11 cellular contexts compared by ENCODE assay signal in the genomic region with DNA sequence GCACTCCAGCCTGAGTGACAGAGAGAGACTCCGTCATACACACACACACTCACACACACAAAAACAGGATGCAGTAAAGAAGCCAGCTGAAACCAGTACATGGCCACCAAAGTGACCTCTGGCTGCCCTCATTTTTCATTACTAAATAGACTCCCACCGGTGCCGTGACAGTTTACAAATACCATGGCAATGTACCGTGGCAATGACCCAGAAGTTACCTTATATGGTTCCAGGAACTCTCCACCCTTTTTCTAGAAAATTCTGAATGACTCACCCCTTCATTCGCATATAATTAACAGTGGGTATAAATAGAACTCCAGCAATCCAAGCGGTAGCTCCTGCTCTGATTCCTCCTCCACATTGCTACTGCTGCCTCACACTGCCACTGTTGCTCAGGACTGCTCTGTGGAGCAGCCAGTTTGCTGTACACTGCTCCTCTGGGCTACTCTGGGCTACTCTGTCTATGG. TPM values are rescaled to one million over a fixed set of nuclear protein-coding genes. Genes with fewer than 3 reads are reported as not detected.
DNase-seq lines count a peak whose midpoint lies in the region; ATAC-seq and TF ChIP-seq lines count a peak whose summit lies in the region.
"Had no signal": no experiment of that assay in that cellular context is flagged by ENCODE, and none has a peak within 500 bp of the region (broad histone marks: within the 10 kb centered on the region; RNA-seq: fewer than 3 reads in every experiment).

No MANE protein-coding gene starts in this region.

- no peak overlapping the region for H3K27ac ChIP-seq in Panc1 (ENCODE audit: low read length)
- H3K27ac ChIP-seq in CD4-positive, alpha-beta memory T cell (ENCODE audit: low read depth, low read length), result no peak overlapping the region

- no peaks in the 10 kb centered on the region for H3K36me3 ChIP-seq in Panc1 (ENCODE audit: control insufficient read depth, insufficient read depth, low read length)
- no peaks in the 10 kb centered on the region for H3K36me3 ChIP-seq in CD4-positive, alpha-beta memory T cell (ENCODE audit: insufficient read depth, low read length)

- peaks cover 9% of the 10 kb centered on the region for H3K27me3 Mint-ChIP-seq in nephron progenitor cell (ENCODE audit: low read depth, poor library complexity)
- peaks cover 15 to 20% of the 10 kb centered on the region in 2 donors for H3K27me3 Mint-ChIP-seq in CD4-positive, alpha-beta memory T cell

- CTCF ChIA-PET in Panc1 (lab: Charles Lee), result no interaction called here
- CTCF ChIA-PET in CD4-positive, alpha-beta memory T cell (lab: Charles Lee; ENCODE audit: partially characterized antibody), result interaction anchor here (1.0 kb wide), 1 partner anchor 13 kb away, joined by 4 read pairs; no protein-coding TSS in a partner anchor

- no peaks in the 10 kb centered on the region for H3K9me3 Mint-ChIP-seq in nephron progenitor cell
- no peaks in the 10 kb centered on the region for H3K9me3 Mint-ChIP-seq in CD4-positive, alpha-beta memory T cell
- H3K9me3 Mint-ChIP-seq: activated naive CD4-positive, alpha-beta T cell treated with anti-CD3 and anti-CD28 coated beads for 36 hours; T-cell had no signal

- H3K36me3 Mint-ChIP-seq in nephron progenitor cell (ENCODE audit: low read depth), result no peaks in the 10 kb centered on the region
- no peaks in the 10 kb centered on the region for H3K36me3 Mint-ChIP-seq in CD4-positive, alpha-beta memory T cell
- H3K36me3 Mint-ChIP-seq: T-cell had no signal

- H3K4me1 Mint-ChIP-seq in nephron progenitor cell, result peaks cover 38% of the 10 kb centered on the region
- H3K4me1 Mint-ChIP-seq in CD4-positive, alpha-beta memory T cell, result no peaks in the 10 kb centered on the region
- H3K4me1 Mint-ChIP-seq: T-cell had no signal

- peaks cover 4% of the 10 kb centered on the region; the same call in 1 of the 2 replicates for H3K27me3 ChIP-seq in Panc1 (ENCODE audit: control insufficient read depth, insufficient read depth, low read length)
- no peaks in the 10 kb centered on the region for H3K27me3 ChIP-seq in CD4-positive, alpha-beta memory T cell (ENCODE audit: insufficient read depth, low read length)

- no peaks in the 10 kb centered on the region for H3K9me3 ChIP-seq in Panc1 (ENCODE audit: control insufficient read depth, insufficient read depth, low read depth, low read length)
- H3K9me3 ChIP-seq in CD4-positive, alpha-beta memory T cell (ENCODE audit: control insufficient read depth in 1 of 2, low read length in 2 of 2), result no peaks in the 10 kb centered on the region

- BruUV-seq in Panc1 (replicated peaks; lab: Mats Ljungman, UMichigan), result no TSS peak

- TF ChIP-seq CTCF in AG09319 (IDR thresholded peaks at IDR 0.05; ENCODE audit: low read depth, low read length), result no peak; the same call in 1 of the 2 replicates
- no peak for TF ChIP-seq CTCF in Panc1 (IDR thresholded peaks at IDR 0.05)
- peak; percentile 27 for TF ChIP-seq CTCF in fibroblast of pulmonary artery (IDR thresholded peaks at IDR 0.05; ENCODE audit: low read length, missing control alignments)
- no peak for TF ChIP-seq CTCF in nephron progenitor cell (IDR thresholded peaks at IDR 0.05)

- POLR2A ChIA-PET in Panc1 (lab: Charles Lee), result no interaction called here
- POLR2A ChIA-PET in CD4-positive, alpha-beta memory T cell (lab: Charles Lee; ENCODE audit: partially characterized antibody), result no interaction called here

- H3K4me3 Mint-ChIP-seq in nephron progenitor cell, result no peak overlapping the region
- no peak overlapping the region for H3K4me3 Mint-ChIP-seq in CD4-positive, alpha-beta memory T cell
- H3K4me3 Mint-ChIP-seq: activated naive CD4-positive, alpha-beta T cell treated with anti-CD3 and anti-CD28 coated beads for 36 hours; T-cell had no signal

- intact Hi-C loops in Panc1 (cut with micrococcal nuclease; ENCODE audit: unreplicated experiment), result no loop called here
- intact Hi-C loops in CD4-positive, alpha-beta memory T cell (cut with micrococcal nuclease), result no loop called here

- peak overlapping the region; percentile 43 for H3K27ac Mint-ChIP-seq in nephron progenitor cell
- H3K27ac Mint-ChIP-seq in CD4-positive, alpha-beta memory T cell, result peak overlapping the region in 1 of 7 donors; percentile 36
- H3K27ac Mint-ChIP-seq: activated naive CD4-positive, alpha-beta T cell treated with anti-CD3 and anti-CD28 coated beads for 36 hours; T-cell had no signal

- in situ Hi-C loops in Panc1 (cut with HindIII; ENCODE audit: low pct_unique_long_range_greater_than_20kb, low sequenced_read_pairs), result no loop called here

- no peaks in the 10 kb centered on the region for H3K4me1 ChIP-seq in Panc1 (ENCODE audit: control insufficient read depth, insufficient read depth, low read length)
- H3K4me1 ChIP-seq in CD4-positive, alpha-beta memory T cell (ENCODE audit: insufficient read depth, low read length), result no peaks in the 10 kb centered on the region

- no peak overlapping the region for H3K4me3 ChIP-seq in Panc1 (ENCODE audit: low read depth in 2 of 2, low read length in 2 of 2)
- H3K4me3 ChIP-seq in fibroblast of pulmonary artery (replicated peaks; ENCODE audit: low read depth, low read length), result no peak overlapping the region
- no peak overlapping the region for H3K4me3 ChIP-seq in CD4-positive, alpha-beta memory T cell (ENCODE audit: low read length in 2 of 2)

- peak; percentile 90 for DNase-seq in AG09319 (ENCODE audit: extremely low read depth, low read depth)
- DNase-seq in Panc1 (ENCODE audit: low read depth, low spot score), result no peak
- DNase-seq in fibroblast of pulmonary artery (ENCODE audit: low read depth), result peak; percentile 96
- no peak for DNase-seq in nephron progenitor cell
- DNase-seq in NCI-H2171 treated with DMSO at 0.1 percent for 48 hours (lab: John Stamatoyannopoulos, UW), result no peak
- no peak for DNase-seq in CD4-positive, alpha-beta memory T cell
- no peak for DNase-seq in activated CD4-positive, alpha-beta T cell treated with anti-CD3 and anti-CD28 coated beads, Interleukin-2, amount 50 U/mL, for 48 hours
- DNase-seq: activated naive CD4-positive, alpha-beta T cell treated with anti-CD3 and anti-CD28 coated beads for 36 hours; DMS153; T-cell had no signal

- ATAC-seq in Panc1, result 0 out of 2 replicates have a peak, but pooled peaks have one; percentile 56
- no peak for ATAC-seq in GM21529 (IDR thresholded peaks at IDR 0.05; ENCODE audit: unreplicated experiment)
- ATAC-seq: T-cell had no signal

RNA-seq across cellular contexts. Expression of gene SNX5, which starts 57.7 kb away (rescaled TPM):
- total RNA-seq in Panc1 (2021; ENCODE audit: unreplicated experiment), result 90.8 TPM
- 54.6 TPM for polyA plus RNA-seq in Panc1 (2012; ENCODE audit: insufficient read length)
- 10 to 100 TPM; 81.5 to 81.6 TPM for total RNA-seq in CD4-positive, alpha-beta memory T cell
- 10 to 100 TPM; 96.3 to 96.5 TPM for polyA plus RNA-seq in CD4-positive, alpha-beta memory T cell

RNA-seq across cellular contexts. Expression of gene MGME1, which starts 58.0 kb away (rescaled TPM):
- total RNA-seq in Panc1 (2021; ENCODE audit: unreplicated experiment), result 27.0 TPM
- polyA plus RNA-seq in Panc1 (2012; ENCODE audit: insufficient read length), result 19.1 TPM
- 10 to 100 TPM; 15.4 to 16.5 TPM for total RNA-seq in CD4-positive, alpha-beta memory T cell
- 10 to 100 TPM in 1 of 2 donors, 1 to 10 TPM in 1; 7.4 to 17.0 TPM for polyA plus RNA-seq in CD4-positive, alpha-beta memory T cell

Comparison
In these comparisons a context has a peak if more than half of its experiments do, and no peak if none do; other contexts are left out.
1. DNase-seq: peak in AG09319 (single experiment) and fibroblast of pulmonary artery (single experiment); none in Panc1 (single experiment), nephron progenitor cell (single experiment), NCI-H2171 treated with DMSO at 0.1 percent for 48 hours (single experiment), CD4-positive, alpha-beta memory T cell (0 of 5) and activated CD4-positive, alpha-beta T cell treated with anti-CD3 and anti-CD28 coated beads, Interleukin-2, amount 50 U/mL, for 48 hours (0 of 2).